1 cellular context compared by ENCODE assay signal in the genomic region with DNA sequence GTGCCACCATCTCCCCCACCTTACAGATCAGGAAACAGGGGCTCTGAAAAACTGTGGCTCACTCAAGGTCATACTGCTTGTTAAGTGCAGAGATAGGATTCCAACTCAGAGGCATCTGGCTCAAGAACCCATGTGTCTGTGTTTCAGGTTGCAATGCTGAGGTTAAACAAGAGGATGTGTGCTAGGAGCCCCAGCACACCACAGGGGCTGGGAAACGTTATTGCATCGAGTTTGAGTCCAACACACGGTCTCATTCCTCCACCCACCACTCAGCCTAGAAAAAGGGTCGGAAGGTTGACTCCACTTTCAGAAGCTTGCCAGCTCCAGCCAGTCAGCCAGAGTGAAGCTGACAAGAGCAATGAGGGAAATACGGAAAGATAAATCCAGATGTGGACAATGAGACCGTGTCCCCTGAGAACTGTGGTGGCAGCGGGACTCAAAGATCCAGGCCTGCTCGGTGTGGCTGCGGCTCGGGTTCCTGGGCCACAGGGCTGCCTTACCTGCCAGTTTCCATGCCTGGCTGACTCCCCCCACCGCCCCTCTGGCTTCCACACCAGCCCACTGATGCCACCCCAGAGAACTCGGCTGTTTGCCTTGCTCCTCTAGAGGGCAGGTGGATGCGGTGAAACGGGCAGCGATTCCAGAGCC. TPM values are rescaled to one million over a fixed set of nuclear protein-coding genes. Genes with fewer than 3 reads are reported as not detected.
"Had no signal": no experiment of that assay in that cellular context is flagged by ENCODE, and none has a peak within 500 bp of the region (broad histone marks: within the 10 kb centered on the region; RNA-seq: fewer than 3 reads in every experiment).

No MANE protein-coding gene starts in this region.

RNA-seq across cellular contexts. Expression of gene NPIPA8, which starts 33.4 kb away (rescaled TPM):
- total RNA-seq: activated CD4-positive, alpha-beta memory T cell treated with anti-CD3 and anti-CD28 coated beads, Interleukin-2, amount 10 ng/mL, durations not matched to agents 7 days and 5 days had no signal
